Comparison of ENCODE assay signal across 8 cellular contexts in the genomic region with DNA sequence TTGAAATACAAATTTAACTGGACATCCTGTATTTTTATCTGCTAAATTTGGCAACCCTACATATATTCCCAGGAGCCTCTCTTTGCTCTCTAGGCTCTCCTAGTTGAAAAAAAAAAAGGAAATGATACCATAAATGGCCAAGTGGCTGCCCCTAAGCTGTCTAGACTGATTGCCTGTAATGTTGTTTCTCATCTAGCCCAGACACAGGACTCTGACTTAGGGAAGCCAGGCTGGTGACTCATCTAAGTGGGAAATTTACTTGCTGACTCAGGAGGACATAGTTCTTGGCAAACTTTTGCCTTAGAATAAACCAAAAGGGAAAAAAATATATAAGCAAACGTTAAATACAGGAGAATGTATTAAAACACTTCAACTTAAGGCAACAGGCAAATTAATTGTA. TPM values are rescaled to one million over a fixed set of nuclear protein-coding genes. Genes with fewer than 3 reads are reported as not detected.
DNase-seq lines count a peak whose midpoint lies in the region; ATAC-seq, FAIRE-seq and TF ChIP-seq lines count a peak whose summit lies in the region.

No MANE protein-coding gene starts in this region.

- H3K4me1 ChIP-seq in A549, result peaks cover 72% of the 10 kb centered on the region

- TF ChIP-seq CTCF in A549 (IDR thresholded peaks at IDR 0.05), result no peak
- no peak for TF ChIP-seq CTCF in LNCaP clone FGC (IDR thresholded peaks at IDR 0.05; ENCODE audit: control insufficient read depth, extremely low read depth, insufficient read depth)
- TF ChIP-seq CTCF in astrocyte of the cerebellum (IDR thresholded peaks at IDR 0.05; ENCODE audit: low read depth, low read length, missing control alignments), result no peak

- ATAC-seq in A549, result peak; percentile 90 to 95
- peak; percentile 83 for ATAC-seq in GM18868 (IDR thresholded peaks at IDR 0.05; ENCODE audit: unreplicated experiment)
- ATAC-seq in left colon, result peak; percentile 71
- no peak for ATAC-seq in GM21825 (IDR thresholded peaks at IDR 0.05; ENCODE audit: unreplicated experiment)
- no peak for ATAC-seq in HG03280 (IDR thresholded peaks at IDR 0.05; ENCODE audit: unreplicated experiment)

- FAIRE-seq in A549 (lab: Jason Lieb, UNC), result peak; percentile 23

- WGBS in A549 (ENCODE audit: missing lambda C conversion rate), result 0% methylated on average over 1 of the region's 1 CpG

- CTCF ChIA-PET in A549 (lab: Yijun Ruan, JAX), result interaction anchor here (0.6 to 1.5 kb wide), 5 partner anchors 15 to 179 kb away, joined by 3 to 4 read pairs (median 3); no protein-coding TSS in a partner anchor

- peak overlapping the region; percentile 86 to 87; a peak in 5 of 6 replicates for H3K27ac ChIP-seq in A549

- TF ChIP-seq RAD21 in A549 (conservative IDR thresholded peaks at IDR 0.05 in 1 of 2, IDR thresholded peaks at IDR 0.05 in 1 of 2), result peak in 1 of 2 experiments; percentile 26; a peak in 2 of 5 replicates

- no peak for TF ChIP-seq POLR2A in A549 (IDR thresholded peaks at IDR 0.05; ENCODE audit: low read length)

- H3K9me3 ChIP-seq in A549, result no peaks in the 10 kb centered on the region

- DNase-seq in A549 (ENCODE audit: low read depth in 1 of 2, low spot score in 1 of 2), result peak; percentile 76 to 97
- peak; percentile 42 for DNase-seq in LNCaP clone FGC (ENCODE audit: low read depth)
- peak; percentile 98 for DNase-seq in astrocyte of the cerebellum (ENCODE audit: low read depth)
- no peak for DNase-seq in left colon
- no peak for DNase-seq in NCI-H510A (lab: John Stamatoyannopoulos, UW)

- peak overlapping the region; percentile 74 for H3K4me2 ChIP-seq in A549

- in situ Hi-C loops in astrocyte of the cerebellum (cut with HindIII; ENCODE audit: low sequenced_read_pairs), result no loop called here

- POLR2A ChIA-PET in A549 (lab: Yijun Ruan, JAX), result interaction anchor here (0.9 to 3.6 kb wide), 2 partner anchors 14 to 19 kb away, joined by 3 to 41 read pairs; partner anchors contain the start of gene ITGAV

- intact Hi-C loops in left colon (cut with DNase I, micrococcal nuclease), result no loop called here

- peak; percentile 36 to 51; a peak in 2 of 5 replicates for TF ChIP-seq EP300 in A549 (IDR thresholded peaks at IDR 0.05)

- no peak overlapping the region for H3K4me3 ChIP-seq in A549
- no peak overlapping the region for H3K4me3 ChIP-seq in LNCaP clone FGC (ENCODE audit: low read depth, low read length)
- H3K4me3 ChIP-seq in astrocyte of the cerebellum (ENCODE audit: low read depth, low read length), result no peak overlapping the region

TF ChIP-seq in A549, 52 proteins besides CTCF, POLR2A, EP300 and RAD21:
- TF ChIP-seq ZSCAN20 (CRISPR knock-in tag; IDR thresholded peaks at IDR 0.05) (no peak), MYC (IDR thresholded peaks at IDR 0.05; ENCODE audit: borderline replicate concordance, low read length) (no peak), MAX (IDR thresholded peaks at IDR 0.05) (peak; percentile 37; the same call in 1 of the 2 replicates), CEBPB (IDR thresholded peaks at IDR 0.05) (peak in 1 of 2 experiments; percentile 66; a peak in 2 of 4 replicates), KDM1A (IDR thresholded peaks at IDR 0.05; ENCODE audit: low read depth) (no peak), ELK1 (IDR thresholded peaks at IDR 0.05; ENCODE audit: low read depth, low read length) (peak; percentile 88; the same call in 1 of the 2 replicates), CBX2 (IDR thresholded peaks at IDR 0.05; ENCODE audit: borderline replicate concordance, low read depth) (no peak), TFCP2L1 (CRISPR knock-in tag; IDR thresholded peaks at IDR 0.05) (no peak), JUNB (IDR thresholded peaks at IDR 0.05) (peak; percentile 85), GATA3 (IDR thresholded peaks at IDR 0.05; ENCODE audit: borderline replicate concordance) (peak; percentile 79; the same call in 1 of the 2 replicates), FOSL2 (IDR thresholded peaks at IDR 0.05) (peak; percentile 87), FOSL2 (CRISPR knock-in tag; IDR thresholded peaks at IDR 0.05) (peak; percentile 99), ZFP36 (IDR thresholded peaks at IDR 0.05; ENCODE audit: borderline replicate concordance, partially characterized antibody) (peak; percentile 89), NFE2L2 (conservative IDR thresholded peaks at IDR 0.05; ENCODE audit: low read length) (0 out of 2 replicates have a peak, but pooled peaks have one; percentile 31), BCL3 (IDR thresholded peaks at IDR 0.05) (0 out of 3 replicates have a peak, but pooled peaks have one; percentile 45), MAFK (IDR thresholded peaks at IDR 0.05; ENCODE audit: partially characterized antibody) (peak; percentile 99), CHD2 (IDR thresholded peaks at IDR 0.05; ENCODE audit: low read length, partially characterized antibody) (no peak), SMC3 (IDR thresholded peaks at IDR 0.05) (no peak), JUN (IDR thresholded peaks at IDR 0.05) (peak in 1 of 2 experiments; percentile 56; a peak in 2 of 5 replicates), CBX8 (IDR thresholded peaks at IDR 0.05) (no peak), ZC3H11A (IDR thresholded peaks at IDR 0.05) (no peak), HEYL (CRISPR knock-in tag; IDR thresholded peaks at IDR 0.05) (no peak)
- TF ChIP-seq, protein P1, sequence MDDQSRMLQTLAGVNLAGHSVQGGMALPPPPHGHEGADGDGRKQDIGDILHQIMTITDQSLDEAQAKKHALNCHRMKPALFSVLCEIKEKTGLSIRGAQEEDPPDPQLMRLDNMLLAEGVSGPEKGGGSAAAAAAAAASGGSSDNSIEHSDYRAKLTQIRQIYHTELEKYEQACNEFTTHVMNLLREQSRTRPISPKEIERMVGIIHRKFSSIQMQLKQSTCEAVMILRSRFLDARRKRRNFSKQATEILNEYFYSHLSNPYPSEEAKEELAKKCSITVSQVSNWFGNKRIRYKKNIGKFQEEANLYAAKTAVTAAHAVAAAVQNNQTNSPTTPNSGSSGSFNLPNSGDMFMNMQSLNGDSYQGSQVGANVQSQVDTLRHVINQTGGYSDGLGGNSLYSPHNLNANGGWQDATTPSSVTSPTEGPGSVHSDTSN (IDR thresholded peaks at IDR 0.05), result no peak

RNA-seq across cellular contexts. Expression of gene ITGAV, which starts 14.6 kb away (rescaled TPM):
- polyA plus RNA-seq in A549 (2011; rRNA removed) (148 and 159 TPM in 2 replicates), A549 (2017; fragmentation: RNase III; extraction: RNeasy Plus Mini Kit Qiagen cat#74134 plus additional on column Dnase treatment) (87.6 to 101 TPM (median 93.3 TPM) in 3 replicates)
- polyA plus RNA-seq in A549 (2012; cell fraction: cytosol; rRNA removed), result 22.5 and 22.6 TPM in 2 replicates
- 26.9 and 34.1 TPM in 2 replicates for polyA plus RNA-seq in A549 (2012; cell fraction: nucleus; rRNA removed)
- 159 and 161 TPM in 2 replicates for polyA minus RNA-seq in A549 (2011; rRNA and poly(A)+ RNA removed)
- total RNA-seq in left colon, result 10 to 100 TPM; 39.6 to 50.8 TPM

Comparison
In these comparisons a context has a peak if more than half of its experiments do, and no peak if none do; other contexts are left out.
1. ATAC-seq: peak in A549 (2 of 2), GM18868 (single experiment) and left colon (single experiment); none in GM21825 (single experiment) and HG03280 (single experiment).
2. DNase-seq: peak in A549 (2 of 2), LNCaP clone FGC (single experiment) and astrocyte of the cerebellum (single experiment); none in left colon (0 of 2) and NCI-H510A (single experiment).